In the genomic region with DNA sequence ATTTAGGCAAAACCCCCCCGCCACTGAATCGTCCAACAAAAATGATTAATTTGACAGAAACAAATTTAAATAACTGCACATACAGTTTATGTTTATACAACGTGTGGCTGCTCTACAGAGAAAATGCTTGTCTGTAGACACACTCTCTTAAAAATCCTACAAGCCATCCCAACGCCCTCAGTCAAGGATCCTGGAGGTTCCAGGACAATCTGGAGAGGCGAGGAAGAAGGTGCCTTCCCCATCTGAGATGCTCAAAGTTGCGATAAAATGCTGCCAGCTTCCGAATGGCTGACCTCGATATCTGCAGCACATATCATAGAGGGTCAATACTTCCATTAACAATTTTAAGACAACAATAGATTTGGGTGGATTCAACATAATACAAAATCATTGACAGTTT, we compare ENCODE assay signal across 1 cellular context.
A peak's percentile ranks its signal among the peaks of the same experiment; 100 is the strongest.
TF ChIP-seq lines count a peak whose summit lies in the region.

No MANE protein-coding gene starts in this region.

TF ChIP-seq in K562, 482 proteins besides CTCF, POLR2A, EP300 and RAD21 (continued from another document):
- peak in 1 of 3 experiments; percentile 90; a peak in 2 of 6 replicates for TF ChIP-seq ZBTB11 (CRISPR knock-in tag; IDR thresholded peaks at IDR 0.05)
- no peak for TF ChIP-seq BCOR (IDR thresholded peaks at IDR 0.05)
